1 cellular context compared by ENCODE assay signal in genomic region chr1:228111262-228111661, GRCh38. TPM values are rescaled to one million over a fixed set of nuclear protein-coding genes. Genes with fewer than 3 reads are reported as not detected.
"Had no signal": no experiment of that assay in that cellular context is flagged by ENCODE, and none has a peak within 500 bp of the region (broad histone marks: within the 10 kb centered on the region; RNA-seq: fewer than 3 reads in every experiment).

No MANE protein-coding gene starts in this region.

RNA-seq across cellular contexts. Expression of gene GJC2, which starts 38.5 kb away (rescaled TPM):
- polyA plus RNA-seq: immature natural killer cell had no signal
